ENCODE assay signal across 15 cellular contexts in the genomic region with DNA sequence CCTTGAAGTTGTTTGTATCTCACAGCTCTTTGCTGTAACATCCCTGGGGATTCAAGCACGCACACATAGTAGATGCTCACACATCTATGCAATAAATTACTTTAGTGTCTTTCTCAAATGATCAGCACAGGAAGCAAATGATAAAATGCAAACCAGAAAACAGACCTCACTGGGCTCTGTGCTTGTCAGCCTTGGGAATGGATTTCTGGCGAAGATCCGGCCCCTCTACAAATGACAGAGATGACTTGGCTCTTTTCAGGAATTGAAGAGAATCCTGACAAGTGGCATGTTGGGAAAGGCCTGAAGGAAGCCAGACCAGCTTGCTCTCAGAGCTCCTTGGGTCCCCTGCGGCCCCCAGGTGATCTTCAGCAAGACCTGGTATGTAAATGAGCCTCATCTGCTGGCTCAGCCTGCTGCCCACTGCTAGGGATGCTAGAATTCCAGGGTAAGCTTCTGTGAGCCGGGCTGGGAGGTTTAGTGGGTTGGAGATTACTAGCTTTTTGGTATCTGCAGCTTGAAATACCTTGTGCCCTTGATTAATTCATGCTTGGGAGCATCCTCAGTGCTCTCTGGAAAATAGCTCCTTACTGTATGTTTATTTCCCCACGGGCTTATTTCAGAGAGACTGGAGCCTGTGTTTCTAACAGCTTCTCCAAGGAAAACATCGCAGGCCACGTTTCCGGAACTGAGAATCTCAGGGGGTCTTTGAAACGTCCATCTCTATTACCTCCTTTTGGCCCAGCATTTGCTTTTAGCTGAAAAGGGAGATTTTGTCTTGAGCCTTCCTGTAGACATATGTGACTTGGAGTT. TPM values are rescaled to one million over a fixed set of nuclear protein-coding genes. Genes with fewer than 3 reads are reported as not detected.
DNase-seq lines count a peak whose midpoint lies in the region; ATAC-seq and TF ChIP-seq lines count a peak whose summit lies in the region.
"Had no signal": no experiment of that assay in that cellular context is flagged by ENCODE, and none has a peak within 500 bp of the region (broad histone marks: within the 10 kb centered on the region; RNA-seq: fewer than 3 reads in every experiment).

No MANE protein-coding gene starts in this region.

- TF ChIP-seq CTCF in DOHH2 (IDR thresholded peaks at IDR 0.05; ENCODE audit: low read depth, low read length, poor library complexity, severe bottlenecking) = no peak
- TF ChIP-seq CTCF in right atrium auricular region (IDR thresholded peaks at IDR 0.05) = no peak
- no peak for TF ChIP-seq CTCF in psoas muscle (IDR thresholded peaks at IDR 0.05)

- ATAC-seq in psoas muscle (no peak), GM18909 (IDR thresholded peaks at IDR 0.05; ENCODE audit: poor library complexity, unreplicated experiment) (no peak)

- H3K36me3 ChIP-seq in DOHH2 (ENCODE audit: control insufficient read depth, low read length) (no peaks in the 10 kb centered on the region), adipocyte (ENCODE audit: control insufficient read depth, insufficient read depth, low read length, severe bottlenecking) (peaks cover 13% of the 10 kb centered on the region), right atrium auricular region (peaks cover 16% of the 10 kb centered on the region), psoas muscle (ENCODE audit: insufficient read depth in 1 of 2, low read depth in 1 of 2) (no peaks in the 10 kb centered on the region)
- H3K36me3 ChIP-seq: SJCRH30 had no signal

- WGBS in psoas muscle, 3 donors = 71 to 76% (median 72%) methylated on average over 10 of the region's 10 CpGs

- no peaks in the 10 kb centered on the region for H3K79me2 ChIP-seq in DOHH2 (ENCODE audit: control insufficient read depth, low read length)

- no peak for DNase-seq in adipocyte (ENCODE audit: low read depth)
- peak; percentile 58 for DNase-seq in right atrium auricular region (ENCODE audit: low spot score)
- no peak for DNase-seq in psoas muscle
- no peak for DNase-seq in GOT3 (lab: John Stamatoyannopoulos, UW)
- no peak for DNase-seq in effector CD4-positive, alpha-beta T cell
- no peak for DNase-seq in NCI-H146 (lab: John Stamatoyannopoulos, UW)
- DNase-seq: activated CD4-positive, alpha-beta T cell treated with anti-CD3 and anti-CD28 coated beads, Interleukin-2, amount 10 ng/mL, durations not matched to agents 24 days and 14 days; activated effector memory CD4-positive, alpha-beta T cell treated with Interleukin-2 at 50 U/mL for 16 hours; NCI-H1417 treated with DMSO at 0.1 percent for 48 hours; NCI-H526; SJCRH30; spleen had no signal

- H3F3A ChIP-seq in DOHH2 (ENCODE audit: control insufficient read depth, insufficient read depth) = peaks cover 4% of the 10 kb centered on the region; the same call in 1 of the 2 replicates

- intact Hi-C loops in psoas muscle (cut with DNase I) = no loop called here

- H3K4me3 ChIP-seq in DOHH2 (ENCODE audit: low read length) (no peak overlapping the region), adipocyte (ENCODE audit: low read length) (no peak overlapping the region), right atrium auricular region (no peak overlapping the region), psoas muscle (no peak overlapping the region)
- H3K4me3 ChIP-seq: BLaER1 treated with 17β-estradiol and CSF1 and Interleukin-3, amounts not matched to agents 10 nM and 100 nM; SJCRH30; spleen had no signal

- H3K9me3 ChIP-seq in DOHH2 (ENCODE audit: control insufficient read depth, insufficient read depth, low read length) (no peaks in the 10 kb centered on the region), adipocyte (ENCODE audit: control insufficient read depth, low read length) (no peaks in the 10 kb centered on the region), right atrium auricular region (no peaks in the 10 kb centered on the region), psoas muscle (no peaks in the 10 kb centered on the region)
- H3K9me3 ChIP-seq: SJCRH30, spleen had no signal

- H3K9ac ChIP-seq in adipocyte (ENCODE audit: low read length) = peak overlapping the region; percentile 11
- H3K9ac ChIP-seq: BLaER1 treated with 17β-estradiol and CSF1 and Interleukin-3, amounts not matched to agents 10 nM and 100 nM had no signal

- H3K27ac ChIP-seq in DOHH2 (ENCODE audit: low read depth, low read length) = no peak overlapping the region
- peak overlapping the region; percentile 59 to 74 for H3K27ac ChIP-seq in right atrium auricular region
- H3K27ac ChIP-seq in psoas muscle = peak overlapping the region; percentile 44
- H3K27ac ChIP-seq: BLaER1 treated with 17β-estradiol and CSF1 and Interleukin-3, amounts not matched to agents 10 nM and 100 nM; SJCRH30 had no signal

- H3K4me1 ChIP-seq in DOHH2 (ENCODE audit: control insufficient read depth, low read length) (peaks cover 73% of the 10 kb centered on the region), adipocyte (ENCODE audit: control insufficient read depth, insufficient read depth, low read length) (peaks cover 28% of the 10 kb centered on the region), right atrium auricular region (peaks cover 0 to 54% of the 10 kb centered on the region in 2 donors), psoas muscle (peaks cover 38% of the 10 kb centered on the region)
- H3K4me1 ChIP-seq: SJCRH30 had no signal

- H3K27me3 ChIP-seq in DOHH2 (ENCODE audit: control insufficient read depth, low read length) (no peaks in the 10 kb centered on the region), adipocyte (replicated peaks; ENCODE audit: control insufficient read depth, insufficient read depth, low read length) (no peaks in the 10 kb centered on the region), right atrium auricular region (no peaks in the 10 kb centered on the region), psoas muscle (ENCODE audit: insufficient read depth in 3 of 3, low read length in 2 of 3) (no peaks in the 10 kb centered on the region)
- H3K27me3 ChIP-seq: BLaER1 treated with 17β-estradiol and CSF1 and Interleukin-3, amounts not matched to agents 10 nM and 100 nM; SJCRH30; spleen had no signal

- no peaks in the 10 kb centered on the region for H3K9me2 ChIP-seq in DOHH2 (replicated peaks; ENCODE audit: control insufficient read depth, low read length)

- peak overlapping the region; percentile 22 for H3K4me2 ChIP-seq in DOHH2 (ENCODE audit: low read length)

- no peaks in the 10 kb centered on the region for H4K20me1 ChIP-seq in DOHH2 (ENCODE audit: control insufficient read depth, insufficient read depth, low read depth, low read length)

RNA-seq across cellular contexts. Expression of gene LPP, which starts 54.2 kb away (rescaled TPM):
- 100 to 1,000 TPM; 117 to 186 TPM for total RNA-seq in right atrium auricular region
- total RNA-seq in psoas muscle = 10 to 100 TPM; 42.8 to 80.3 (median 58.3) TPM
- polyA plus RNA-seq in psoas muscle = 1 to 10 TPM; 2.6 to 8.7 (median 3.1) TPM
